9 cellular contexts compared by ENCODE assay signal in genomic region chr10:75400163-75400768, GRCh38. TPM values are rescaled to one million over a fixed set of nuclear protein-coding genes. Genes with fewer than 3 reads are reported as not detected.
A peak's percentile ranks its signal among the peaks of the same experiment; 100 is the strongest.
DNase-seq lines count a peak whose midpoint lies in the region; ATAC-seq, FAIRE-seq and TF ChIP-seq lines count a peak whose summit lies in the region.
"Had no signal": no experiment of that assay in that cellular context is flagged by ENCODE, and none has a peak within 500 bp of the region (broad histone marks: within the 10 kb centered on the region; RNA-seq: fewer than 3 reads in every experiment).

No MANE protein-coding gene starts in this region.

- TF ChIP-seq POLR2A in HepG2 (IDR thresholded peaks at IDR 0.05; ENCODE audit: insufficient read depth in 1 of 2, low read depth in 2 of 2, low read length in 2 of 2): no peak

- peaks cover 55% of the 10 kb centered on the region for H3K79me2 ChIP-seq in HepG2 (ENCODE audit: insufficient read depth, low read length)

- BruUV-seq in HepG2 (replicated peaks; lab: Mats Ljungman, UMichigan): no TSS peak

- no peak for TF ChIP-seq CTCF in HepG2 (CRISPR knock-in tag; IDR thresholded peaks at IDR 0.05)

- peak; percentile 30 for DNase-seq in Ammon's horn (ENCODE audit: low spot score)
- DNase-seq in HAP-1 (ENCODE audit: low spot score in 2 of 2): peak in 1 of 2 experiments; percentile 35
- DNase-seq in astrocyte of the hippocampus (ENCODE audit: low read depth, low spot score): peak; percentile 66
- no peak for DNase-seq in HepG2 (ENCODE audit: low spot score)
- DNase-seq in SK-N-DZ (ENCODE audit: low spot score): no peak
- DNase-seq in activated CD4-positive, alpha-beta T cell treated with anti-CD3 and anti-CD28 coated beads for 4 hours: no peak
- DNase-seq in NCI-H2107 (lab: John Stamatoyannopoulos, UW): no peak

- intact Hi-C loops in HepG2 (cut with micrococcal nuclease; ENCODE audit: unreplicated experiment): loop anchor here (2.0 to 10.0 kb wide), 6 partner anchors 97 to 902 kb away; no protein-coding TSS in a partner anchor

- CTCF ChIA-PET in HepG2 (lab: Yijun Ruan, JAX; ENCODE audit: low intra/inter-chr PET ratio, low total read pairs): interaction anchor here (1.5 kb wide), 1 partner anchor 903 kb away, joined by 5 read pairs; no protein-coding TSS in a partner anchor

- FAIRE-seq in HepG2 (lab: Jason Lieb, UNC): no peak

- H4K20me1 ChIP-seq in HepG2 (ENCODE audit: insufficient read depth, low read length): peaks cover 26% of the 10 kb centered on the region; the same call in 1 of the 2 replicates

- H3K27ac ChIP-seq in HepG2 (ENCODE audit: extremely low read length, insufficient read depth, low read length) (peak overlapping the region; percentile 97), thymus (ENCODE audit: low read depth) (no peak overlapping the region)

- peak overlapping the region; percentile 59 for H3K4me3 ChIP-seq in HAP-1
- H3K4me3 ChIP-seq in HepG2 (replicated peaks in 1 of 3; ENCODE audit: insufficient read depth in 1 of 3, low read depth in 2 of 3, low read length in 3 of 3): peak overlapping the region; percentile 100
- peak overlapping the region; percentile 49 for H3K4me3 ChIP-seq in thymus (ENCODE audit: low read length)

- H3K4me1 ChIP-seq in HAP-1: peaks cover 12% of the 10 kb centered on the region; the same call in 1 of the 2 replicates
- H3K4me1 ChIP-seq in HepG2 (ENCODE audit: insufficient read depth, low read length): peaks cover 15% of the 10 kb centered on the region
- peaks cover 6% of the 10 kb centered on the region for H3K4me1 ChIP-seq in thymus (ENCODE audit: control insufficient read depth, insufficient read depth, low read length)

- no peak overlapping the region for H2AFZ ChIP-seq in HepG2 (ENCODE audit: low read length)

- no peak for ATAC-seq in HepG2

- no peak for TF ChIP-seq EP300 in HepG2 (IDR thresholded peaks at IDR 0.05; ENCODE audit: low read depth in 2 of 2, low read length in 2 of 2)
- no peak for TF ChIP-seq EP300 in HepG2 (CRISPR knock-in tag; IDR thresholded peaks at IDR 0.05; ENCODE audit: borderline replicate concordance)

- in situ Hi-C loops in HAP-1 (cut with MboI; ENCODE audit: low sequenced_read_pairs) (no loop called here), HepG2 (cut with HindIII; ENCODE audit: extremely low pct_ligation_motif_present, low pct_unique_long_range_greater_than_20kb) (loop anchor here (5.0 kb wide), 1 partner anchor 372 kb away; no protein-coding TSS in a partner anchor)

- TF ChIP-seq RAD21 in HepG2 (CRISPR knock-in tag; IDR thresholded peaks at IDR 0.05): no peak

- WGBS in HepG2 (ENCODE audit: low lambda C conversion rate): 0% methylated on average over 24 of the region's 39 CpGs
- under 1% methylated on average over 39 of the region's 39 CpGs for WGBS in thymus

- POLR2A ChIA-PET in HepG2 (lab: Yijun Ruan, JAX): interaction anchor here (0.7 to 8.4 kb wide), 16 partner anchors 9 to 1249 kb away, joined by 3 to 219 read pairs (median 4); partner anchors contain the start of genes ADK, AP3M1 and LRMDA

- H3K27me3 ChIP-seq in HAP-1 (ENCODE audit: low read depth) (no peaks in the 10 kb centered on the region), HepG2 (ENCODE audit: control insufficient read depth in 1 of 2, insufficient read depth in 2 of 2, low read length in 2 of 2) (no peaks in the 10 kb centered on the region; a peak in 1 of 5 replicates), thymus (ENCODE audit: control insufficient read depth, insufficient read depth) (peaks cover 88% of the 10 kb centered on the region)

- peak overlapping the region; percentile 93 for H3K9ac ChIP-seq in HepG2 (ENCODE audit: insufficient read depth, low read depth, low read length)

- peaks cover 4% of the 10 kb centered on the region for H3K36me3 ChIP-seq in HAP-1 (replicated peaks)
- peaks cover 5 to 21% of the 10 kb centered on the region in 2 experiments; a peak in 2 of 5 replicates for H3K36me3 ChIP-seq in HepG2 (replicated peaks in 1 of 2; ENCODE audit: control insufficient read depth in 1 of 2, insufficient read depth in 2 of 2, low read length in 2 of 2)
- H3K36me3 ChIP-seq in thymus (ENCODE audit: control insufficient read depth, insufficient read depth): no peaks in the 10 kb centered on the region

- no peaks in the 10 kb centered on the region for H3K9me3 ChIP-seq in HAP-1
- no peaks in the 10 kb centered on the region for H3K9me3 ChIP-seq in HepG2 (ENCODE audit: low read length)
- no peaks in the 10 kb centered on the region for H3K9me3 ChIP-seq in thymus (ENCODE audit: control insufficient read depth)

- peak overlapping the region; percentile 79 for H3K4me2 ChIP-seq in HepG2 (ENCODE audit: low read depth, low read length)

TF ChIP-seq in HepG2, 621 proteins besides CTCF, POLR2A, EP300 and RAD21 (continues in another document):
- TF ChIP-seq ZSCAN9 (CRISPR knock-in tag; IDR thresholded peaks at IDR 0.05; ENCODE audit: borderline replicate concordance) (no peak), NCOR1 (IDR thresholded peaks at IDR 0.05; ENCODE audit: borderline replicate concordance, low read length) (0 out of 2 replicates have a peak, but pooled peaks have one; percentile 7), NFE2 (CRISPR knock-in tag; IDR thresholded peaks at IDR 0.05) (no peak), HNF1B (CRISPR knock-in tag; IDR thresholded peaks at IDR 0.05) (0 out of 2 replicates have a peak, but pooled peaks have one; percentile 49), SRF (IDR thresholded peaks at IDR 0.05; ENCODE audit: low read depth, low read length) (no peak), ZNF441 (CRISPR knock-in tag; IDR thresholded peaks at IDR 0.05; ENCODE audit: borderline replicate concordance) (0 out of 2 replicates have a peak, but pooled peaks have one; percentile 33)

RNA-seq across cellular contexts. Expression of gene ZNF503, which starts 1.3 kb away (rescaled TPM):
- total RNA-seq in HepG2 (2016; rRNA removed; fragmentation: Illumina TruSeq; extraction: Trizol): 5.8 and 8.3 TPM in 2 replicates
- total RNA-seq in HepG2 (2016; cell fraction: cytosol; rRNA removed; fragmentation: Illumina TruSeq; extraction: Trizol; ENCODE audit: low read depth): 1.8 and 1.9 TPM in 2 replicates
- total RNA-seq in HepG2 (2016; cell fraction: insoluble cytoplasmic fraction; rRNA removed; fragmentation: Illumina TruSeq; extraction: Trizol): 5.6 and 8.5 TPM in 2 replicates
- total RNA-seq in HepG2 (2016; cell fraction: membrane; rRNA removed; fragmentation: Illumina TruSeq; extraction: Trizol): 6.0 and 6.3 TPM in 2 replicates
- total RNA-seq in HepG2 (2016; cell fraction: nucleus; rRNA removed; fragmentation: Illumina TruSeq; extraction: Trizol): 8.7 TPM in 2 replicates
- polyA plus RNA-seq in HepG2 (2011; rRNA removed) (2.7 and 4.0 TPM in 2 replicates), thymus (7.7 TPM)
- 2.4 and 4.0 TPM in 2 replicates for polyA plus RNA-seq in HepG2 (2011; cell fraction: cytosol; rRNA removed)
- 15.1 and 19.3 TPM in 2 replicates for polyA plus RNA-seq in HepG2 (2011; cell fraction: nucleus; rRNA removed)
- polyA plus RNA-seq in HepG2 (2012): 9.8 and 13.3 TPM in 2 replicates
- polyA plus RNA-seq in HepG2 (2016; cell fraction: cytosol; fragmentation: Illumina TruSeq; extraction: Trizol; ENCODE audit: low read depth): 1.3 and 1.4 TPM in 2 replicates
- polyA plus RNA-seq in HepG2 (2016; cell fraction: insoluble cytoplasmic fraction; fragmentation: Illumina TruSeq; extraction: Trizol; ENCODE audit: low read depth): 13.9 and 16.9 TPM in 2 replicates
- polyA plus RNA-seq in HepG2 (2016; cell fraction: membrane; fragmentation: Illumina TruSeq; extraction: Trizol; ENCODE audit: low read depth): 4.1 and 4.2 TPM in 2 replicates
- 25.1 and 25.7 TPM in 2 replicates for polyA plus RNA-seq in HepG2 (2016; cell fraction: nucleus; fragmentation: Illumina TruSeq; extraction: Trizol; ENCODE audit: insufficient read depth, low read depth)
- polyA minus RNA-seq in HepG2 (2011; rRNA and poly(A)+ RNA removed; ENCODE audit: low replicate concordance): 1.0 and 15.3 TPM in 2 replicates
- polyA minus RNA-seq in HepG2 (2011; cell fraction: cytosol; rRNA and poly(A)+ RNA removed): 10.1 and 11.8 TPM in 2 replicates
- 7.0 and 10.7 TPM in 2 replicates for polyA minus RNA-seq in HepG2 (2011; cell fraction: nucleus; rRNA and poly(A)+ RNA removed)
- 8.0 and 12.9 TPM in 2 replicates for polyA plus RNA-seq in SK-N-DZ (2014; cell fraction: cytosol; rRNA removed)
- 11.3 and 15.4 TPM in 2 replicates for polyA plus RNA-seq in SK-N-DZ (2014; cell fraction: nucleus; rRNA removed)

RNA-seq across cellular contexts. Expression of gene LRMDA, which starts 31.2 kb away (rescaled TPM):
- 19.3 and 22.0 TPM in 2 replicates for total RNA-seq in HepG2 (2016; rRNA removed; fragmentation: Illumina TruSeq; extraction: Trizol)
- total RNA-seq in HepG2 (2016; cell fraction: cytosol; rRNA removed; fragmentation: Illumina TruSeq; extraction: Trizol; ENCODE audit: low read depth): 70.4 and 78.7 TPM in 2 replicates
- total RNA-seq in HepG2 (2016; cell fraction: insoluble cytoplasmic fraction; rRNA removed; fragmentation: Illumina TruSeq; extraction: Trizol): 20.0 and 23.4 TPM in 2 replicates
- 36.7 and 40.7 TPM in 2 replicates for total RNA-seq in HepG2 (2016; cell fraction: membrane; rRNA removed; fragmentation: Illumina TruSeq; extraction: Trizol)
- total RNA-seq in HepG2 (2016; cell fraction: nucleus; rRNA removed; fragmentation: Illumina TruSeq; extraction: Trizol): 27.3 and 38.1 TPM in 2 replicates
- polyA plus RNA-seq in HepG2 (2011; rRNA removed) (13.4 and 17.7 TPM in 2 replicates), thymus (4.6 TPM)
- 18.1 and 21.4 TPM in 2 replicates for polyA plus RNA-seq in HepG2 (2011; cell fraction: cytosol; rRNA removed)
- polyA plus RNA-seq in HepG2 (2011; cell fraction: nucleus; rRNA removed): 10.7 and 11.9 TPM in 2 replicates
- 14.6 and 23.3 TPM in 2 replicates for polyA plus RNA-seq in HepG2 (2012)
- 51.8 and 58.1 TPM in 2 replicates for polyA plus RNA-seq in HepG2 (2016; cell fraction: cytosol; fragmentation: Illumina TruSeq; extraction: Trizol; ENCODE audit: low read depth)
- 25.9 and 29.7 TPM in 2 replicates for polyA plus RNA-seq in HepG2 (2016; cell fraction: insoluble cytoplasmic fraction; fragmentation: Illumina TruSeq; extraction: Trizol; ENCODE audit: low read depth)
- polyA plus RNA-seq in HepG2 (2016; cell fraction: membrane; fragmentation: Illumina TruSeq; extraction: Trizol; ENCODE audit: low read depth): 28.6 and 35.5 TPM in 2 replicates
- 9.9 and 22.8 TPM in 2 replicates for polyA plus RNA-seq in HepG2 (2016; cell fraction: nucleus; fragmentation: Illumina TruSeq; extraction: Trizol; ENCODE audit: insufficient read depth, low read depth)
- polyA minus RNA-seq in HepG2 (2011; rRNA and poly(A)+ RNA removed; ENCODE audit: low replicate concordance): 4.1 and 25.5 TPM in 2 replicates
- polyA minus RNA-seq in HepG2 (2011; cell fraction: cytosol; rRNA and poly(A)+ RNA removed): 5.1 and 7.5 TPM in 2 replicates
- polyA minus RNA-seq in HepG2 (2011; cell fraction: nucleus; rRNA and poly(A)+ RNA removed): 58.6 and 83.8 TPM in 2 replicates
- 0.14 TPM in 1 of 2 replicates, not detected in the other for polyA plus RNA-seq in SK-N-DZ (2014; cell fraction: cytosol; rRNA removed)
- not detected in 2 replicates for polyA plus RNA-seq in SK-N-DZ (2014; cell fraction: nucleus; rRNA removed)
- total RNA-seq: HT1080 had no signal

Comparison
In these comparisons a context has a peak if more than half of its experiments do, and no peak if none do; other contexts are left out.
1. DNase-seq: peak in Ammon's horn (single experiment) and astrocyte of the hippocampus (single experiment); none in HepG2 (single experiment), SK-N-DZ (single experiment), activated CD4-positive, alpha-beta T cell treated with anti-CD3 and anti-CD28 coated beads for 4 hours (0 of 2) and NCI-H2107 (single experiment).
2. H3K4me3 ChIP-seq: peak in every context shown above with its lines; median percentile 100 in HepG2; 59 in HAP-1; 49 in thymus.